Comparison of ENCODE assay signal across 12 cellular contexts in genomic region chr13:40640845-40641458, GRCh38. TPM values are rescaled to one million over a fixed set of nuclear protein-coding genes. Genes with fewer than 3 reads are reported as not detected.
A peak's percentile ranks its signal among the peaks of the same experiment; 100 is the strongest.
DNase-seq lines count a peak whose midpoint lies in the region; ATAC-seq, FAIRE-seq and TF ChIP-seq lines count a peak whose summit lies in the region.
"Had no signal": no experiment of that assay in that cellular context is flagged by ENCODE, and none has a peak within 500 bp of the region (broad histone marks: within the 10 kb centered on the region; RNA-seq: fewer than 3 reads in every experiment).

No MANE protein-coding gene starts in this region.

- H3K27ac ChIP-seq in H1 (ENCODE audit: low read depth, low read length), result 0 out of 2 replicates have a peak overlapping the region, but pooled peaks have one; percentile 14

- H4K91ac ChIP-seq in H1 (replicated peaks; ENCODE audit: insufficient read length, low read length), result no peak overlapping the region

- no peak overlapping the region for H3K56ac ChIP-seq in H1 (replicated peaks; ENCODE audit: insufficient read length, low read depth, low read length)

- no peak for TF ChIP-seq RAD21 in H1 (IDR thresholded peaks at IDR 0.05 in 1 of 2, conservative IDR thresholded peaks at IDR 0.05 in 1 of 2; ENCODE audit: low read depth in 2 of 2, low read length in 2 of 2)

- no peak for TF ChIP-seq POLR2A in H1 (IDR thresholded peaks at IDR 0.05; ENCODE audit: control extremely low read depth in 1 of 2, low read depth in 2 of 2, low read length in 2 of 2)

- ATAC-seq in GM18520 (IDR thresholded peaks at IDR 0.05; ENCODE audit: unreplicated experiment), result no peak
- no peak for ATAC-seq in GM21825 (IDR thresholded peaks at IDR 0.05; ENCODE audit: unreplicated experiment)

- H3K4me2 ChIP-seq in H1 (ENCODE audit: insufficient read depth in 1 of 2, low read depth in 2 of 2, low read length in 2 of 2), result no peak overlapping the region

- H2AFZ ChIP-seq in H1 (ENCODE audit: low read length), result no peak overlapping the region

- no peak for TF ChIP-seq EP300 in H1 (IDR thresholded peaks at IDR 0.05; ENCODE audit: borderline replicate concordance in 1 of 2, low read depth in 2 of 2, low read length in 2 of 2)

- H2BK20ac ChIP-seq in H1 (ENCODE audit: low read length), result no peak overlapping the region

- no peaks in the 10 kb centered on the region for H3K27me3 ChIP-seq in H1 (replicated peaks in 1 of 4; ENCODE audit: control insufficient read depth in 3 of 4, extremely low read depth in 1 of 4, insufficient read depth in 3 of 4, low read length in 3 of 4)
- H3K27me3 ChIP-seq: heart right ventricle had no signal

- H2BK15ac ChIP-seq in H1 (ENCODE audit: low read length), result no peak overlapping the region

- H4K5ac ChIP-seq in H1 (ENCODE audit: insufficient read length, low read depth, low read length), result no peak overlapping the region

- H3K4ac ChIP-seq in H1 (replicated peaks; ENCODE audit: insufficient read length, low read depth, low read length), result no peak overlapping the region

- POLR2A ChIA-PET in H1 (lab: Charles Lee; ENCODE audit: partially characterized antibody), result interaction anchor here (0.5 kb wide), 1 partner anchor 244 kb away, joined by 3 read pairs; no protein-coding TSS in a partner anchor

- H3K9ac ChIP-seq in H1 (replicated peaks in 1 of 4; ENCODE audit: extremely low read depth in 1 of 4, low read depth in 3 of 4, low read length in 3 of 4), result no peak overlapping the region

- H3K23me2 ChIP-seq in H1 (ENCODE audit: low read depth, low read length), result no peaks in the 10 kb centered on the region

- peaks cover 10% of the 10 kb centered on the region for H3K79me1 ChIP-seq in H1 (ENCODE audit: low read depth, low read length)

- peaks cover 19 to 29% of the 10 kb centered on the region in 2 experiments for H4K20me1 ChIP-seq in H1 (replicated peaks in 1 of 2; ENCODE audit: control insufficient read depth in 1 of 2, insufficient read depth in 2 of 2, low read length in 2 of 2)

- H3K79me2 ChIP-seq in H1 (ENCODE audit: control insufficient read depth in 1 of 2, insufficient read depth in 2 of 2, low read length in 2 of 2), result peaks cover 35 to 99% of the 10 kb centered on the region in 2 experiments

- no peak overlapping the region for H3K4me3 ChIP-seq in H1 (ENCODE audit: extremely low read depth in 1 of 4, insufficient read depth in 2 of 4, low read depth in 3 of 4, low read length in 4 of 4)
- H3K4me3 ChIP-seq: heart right ventricle had no signal

- H4K8ac ChIP-seq in H1 (ENCODE audit: extremely low read depth, insufficient read depth, low read length), result no peak overlapping the region

- H3K9me3 ChIP-seq in H1 (ENCODE audit: insufficient read depth in 2 of 2, low read depth in 1 of 2, low read length in 1 of 2), result no peaks in the 10 kb centered on the region
- H3K9me3 ChIP-seq: heart right ventricle had no signal

- peaks cover 4 to 17% (median 13%) of the 10 kb centered on the region in 4 experiments for H3K4me1 ChIP-seq in H1 (replicated peaks in 1 of 4; ENCODE audit: control insufficient read depth in 3 of 4, insufficient read depth in 4 of 4, low read length in 3 of 4)

- peak; percentile 33 for DNase-seq in stimulated activated CD4-positive, alpha-beta T cell treated with anti-CD3 and anti-CD28 coated beads, Interleukin-4, amount 100 ng/mL, for 24 hours
- no peak for DNase-seq in stimulated activated CD4-positive, alpha-beta T cell treated with anti-CD3 and anti-CD28 coated beads, Interleukin-2, amount 100 ng/mL, for 24 hours
- peak; percentile 32 for DNase-seq in activated CD4-positive, alpha-beta T cell treated with anti-CD3 and anti-CD28 coated beads for 48 hours
- DNase-seq in H1 (ENCODE audit: low read depth in 1 of 2, low spot score in 2 of 2) (no peak), OCI-M1 (lab: John Stamatoyannopoulos, UW) (no peak)
- DNase-seq in NK-92 treated with Interleukin-12 subunit alpha and Interleukin-12 subunit beta, amount 100 ng/mL, for 24 hours (lab: John Stamatoyannopoulos, UW), result no peak
- DNase-seq: heart right ventricle, NCI-H146, posterior cingulate gyrus had no signal

- no peak overlapping the region for H2BK120ac ChIP-seq in H1 (replicated peaks; ENCODE audit: low read depth, low read length)

- CTCF ChIA-PET in H1 (lab: Charles Lee; ENCODE audit: partially characterized antibody), result interaction anchor here (0.6 to 2.3 kb wide), 2 partner anchors 27 to 121 kb away, joined by 3 to 8 read pairs; no protein-coding TSS in a partner anchor

- 0 out of 2 replicates have a peak overlapping the region, but pooled peaks have one; percentile 29 for H2AK5ac ChIP-seq in H1 (ENCODE audit: low read depth, low read length)

- WGBS in H1 (ENCODE audit: extremely low coverage in 1 of 2, insufficient coverage in 1 of 2, insufficient read length in 1 of 2, insufficient replicate concordance in 2 of 2, low coverage in 1 of 2, low lambda C conversion rate in 2 of 2, missing lambda C conversion rate in 1 of 2), 2 experiments, result 92% methylated on average over 11 of the region's 11 CpGs; no CpG with 5 or more reads in 1 of the 2 experiments

- H2BK12ac ChIP-seq in H1 (ENCODE audit: low read depth, low read length), result no peak overlapping the region

- peaks cover 0 to 3% (median 0%) of the 10 kb centered on the region in 4 experiments; a peak in 1 of 8 replicates for H3K36me3 ChIP-seq in H1 (ENCODE audit: control insufficient read depth in 2 of 4, insufficient read depth in 4 of 4, low read length in 3 of 4)
- H3K36me3 ChIP-seq: heart right ventricle had no signal

- no peak for TF ChIP-seq CTCF in H1 (IDR thresholded peaks at IDR 0.05; ENCODE audit: control extremely low read depth in 1 of 3, insufficient read depth in 1 of 3, low read depth in 1 of 3, low read length in 3 of 3)

- no peak overlapping the region for H3K18ac ChIP-seq in H1 (ENCODE audit: extremely low read depth, low read length)

- no peak overlapping the region for H3K23ac ChIP-seq in H1 (ENCODE audit: insufficient read length)

- no peak overlapping the region for H2BK5ac ChIP-seq in H1 (ENCODE audit: low read depth, low read length)

- no peak overlapping the region for H3K14ac ChIP-seq in H1 (ENCODE audit: insufficient read length)

- FAIRE-seq in H1 (lab: Jason Lieb, UNC), result no peak
- FAIRE-seq: HTR-8/SVneo had no signal

TF ChIP-seq in H1, 55 proteins besides CTCF, POLR2A, EP300 and RAD21:
- TF ChIP-seq SP4 (IDR thresholded peaks at IDR 0.05; ENCODE audit: low read length) (no peak), KDM4A (IDR thresholded peaks at IDR 0.05; ENCODE audit: low read depth, low read length, severe bottlenecking) (no peak), HDAC2 (IDR thresholded peaks at IDR 0.05; ENCODE audit: borderline replicate concordance in 1 of 2, low read depth in 2 of 2, low read length in 2 of 2) (no peak), BCL11A (IDR thresholded peaks at IDR 0.05; ENCODE audit: low read depth in 2 of 2, low read length in 2 of 2) (no peak), SP2 (IDR thresholded peaks at IDR 0.05; ENCODE audit: low read length) (no peak), KDM5A (IDR thresholded peaks at IDR 0.05; ENCODE audit: low read length) (no peak), TEAD4 (IDR thresholded peaks at IDR 0.05; ENCODE audit: low read depth, low read length) (no peak), KDM1A (IDR thresholded peaks at IDR 0.05; ENCODE audit: borderline replicate concordance, low read length) (no peak), ZNF274 (IDR thresholded peaks at IDR 0.05; ENCODE audit: borderline replicate concordance, extremely low read depth, low read length) (no peak), TAF7 (optimal IDR thresholded peaks at IDR 0.05; ENCODE audit: borderline replicate concordance, low read depth, low read length) (no peak), USF2 (IDR thresholded peaks at IDR 0.05; ENCODE audit: low read length) (no peak), EGR1 (IDR thresholded peaks at IDR 0.05; ENCODE audit: borderline replicate concordance, low read depth, low read length) (no peak), SIRT6 (IDR thresholded peaks at IDR 0.05; ENCODE audit: low read length) (no peak), RBBP5 (IDR thresholded peaks at IDR 0.05; ENCODE audit: borderline replicate concordance, low read depth, low read length) (no peak), POU5F1 (IDR thresholded peaks at IDR 0.05; ENCODE audit: low read depth, low read length) (no peak)

RNA-seq across cellular contexts. Expression of gene FOXO1, which starts 25.5 kb away (rescaled TPM):
- 56.1 and 56.9 TPM in 2 replicates for total RNA-seq in H1 (2021; fragmentation: NEBNext Ultra II Directional; extraction: Animal tissue kit (Norgen Biotek cat#: 25700))
- polyA plus RNA-seq in H1 (2011; rRNA removed), result 35.3 and 36.5 TPM in 2 replicates
- 19.0 TPM for polyA plus RNA-seq in H1 (2011; cell fraction: cytosol; rRNA removed)
- polyA plus RNA-seq in H1 (2011; cell fraction: nucleus; rRNA removed), result 33.2 TPM
- 27.6 to 34.4 TPM (median 33.7 TPM) in 4 replicates for polyA plus RNA-seq in H1 (2012, experiment 1 of 2)
- polyA plus RNA-seq in H1 (2012, experiment 2 of 2), result 5.8 TPM
- 19.9 TPM for polyA plus RNA-seq in H1 (2013, experiment 1 of 2)
- polyA plus RNA-seq in H1 (2013, experiment 2 of 2), result 18.7 TPM
- polyA minus RNA-seq in H1 (2011; rRNA and poly(A)+ RNA removed), result 112 and 122 TPM in 2 replicates
- 50.3 TPM for polyA minus RNA-seq in H1 (2011; cell fraction: cytosol; rRNA and poly(A)+ RNA removed)
- polyA minus RNA-seq in H1 (2011; cell fraction: nucleus; rRNA and poly(A)+ RNA removed), result 66.2 TPM

Comparison
In these comparisons a context has a peak if more than half of its experiments do, and no peak if none do; other contexts are left out.
1. DNase-seq: peak in stimulated activated CD4-positive, alpha-beta T cell treated with anti-CD3 and anti-CD28 coated beads, Interleukin-4, amount 100 ng/mL, for 24 hours (single experiment) and activated CD4-positive, alpha-beta T cell treated with anti-CD3 and anti-CD28 coated beads for 48 hours (single experiment); none in stimulated activated CD4-positive, alpha-beta T cell treated with anti-CD3 and anti-CD28 coated beads, Interleukin-2, amount 100 ng/mL, for 24 hours (0 of 2), H1 (0 of 2), OCI-M1 (single experiment) and NK-92 treated with Interleukin-12 subunit alpha and Interleukin-12 subunit beta, amount 100 ng/mL, for 24 hours (single experiment).